Comparison of ENCODE assay signal across 25 cellular contexts in genomic region chr18:59231157-59231556, GRCh38. TPM values are rescaled to one million over a fixed set of nuclear protein-coding genes. Genes with fewer than 3 reads are reported as not detected.
"Had no signal": no experiment of that assay in that cellular context is flagged by ENCODE, and none has a peak within 500 bp of the region (broad histone marks: within the 10 kb centered on the region; RNA-seq: fewer than 3 reads in every experiment).

No MANE protein-coding gene starts in this region.

- H3K27ac ChIP-seq: SJSA1 had no signal

- H3K4me2 ChIP-seq: SK-N-SH had no signal

- DNase-seq: KBM-7, MV-4-11, NCI-H1048, NCI-H1105, NCI-H1417, NCI-H1436 treated with DMSO at 0.1 percent for 48 hours, NCI-H1694, NCI-H187 treated with DMSO at 0.1 percent for 48 hours, NCI-H2029 treated with DMSO at 0.1 percent for 48 hours, NCI-H2171 treated with DMSO at 0.1 percent for 48 hours, NCI-H345, NCI-H524, NCI-H69, NCI-H774, Right ventricle myocardium superior, RPMI8226, SIG-M5, SK-N-SH, SW 1271 had no signal

- H3K9ac ChIP-seq: SK-N-SH had no signal

- H3K4me3 ChIP-seq: SJSA1 had no signal

- H3K9me3 ChIP-seq: SJSA1, SK-N-SH had no signal

- FAIRE-seq: RCC 7860 had no signal

- H3K36me3 ChIP-seq: SJSA1 had no signal

RNA-seq across cellular contexts. Expression of gene GRP, which starts 11.2 kb away (rescaled TPM):
- total RNA-seq: HT-29, LHCN-M2, MCF 10A, NCI-H460, Right ventricle myocardium superior, SJSA1 had no signal

RNA-seq across cellular contexts. Expression of gene RAX, which starts 42.1 kb away (rescaled TPM):
- total RNA-seq: HT-29, LHCN-M2, MCF 10A, NCI-H460, Right ventricle myocardium superior, SJSA1 had no signal
- polyA plus RNA-seq: SK-N-SH had no signal
